In genomic region chr12:122021822-122022392, GRCh38 we compare ENCODE assay signal across 8 cellular contexts. TPM values are rescaled to one million over a fixed set of nuclear protein-coding genes. Genes with fewer than 3 reads are reported as not detected.
DNase-seq lines count a peak whose midpoint lies in the region; ATAC-seq and TF ChIP-seq lines count a peak whose summit lies in the region.

Gene BCL7A, plus strand, starts transcription at chr12:122021884. Its CDS starts 208 bp downstream, at chr12:122022092.

- peaks cover 11% of the 10 kb centered on the region for H3K27me3 Mint-ChIP-seq in activated CD4-positive, alpha-beta memory T cell treated with anti-CD3 and anti-CD28 coated beads for 36 hours
- H3K27me3 Mint-ChIP-seq in effector memory CD8-positive, alpha-beta T cell, result peaks cover 6 to 30% of the 10 kb centered on the region in 2 donors

- 0 to 1% methylated on average over 40 to 83 of the region's 83 CpGs for WGBS in lung, 2 donors

- peak within 1 kb of the TSS; percentile 78 for H3K4me3 Mint-ChIP-seq in activated CD4-positive, alpha-beta memory T cell treated with anti-CD3 and anti-CD28 coated beads for 36 hours
- peak within 1 kb of the TSS; percentile 77 to 87 for H3K4me3 Mint-ChIP-seq in effector memory CD8-positive, alpha-beta T cell

- H3K4me3 ChIP-seq in ACC112 (ENCODE audit: low read depth, low read length), result peak within 1 kb of the TSS; percentile 93
- peak within 1 kb of the TSS; percentile 76 for H3K4me3 ChIP-seq in lung

- TF ChIP-seq CTCF in GM20000 (IDR thresholded peaks at IDR 0.05; ENCODE audit: extremely low read depth, missing control alignments) (no peak), lung (IDR thresholded peaks at IDR 0.05; ENCODE audit: control extremely low read depth, extremely low read depth) (no peak)

- H3K4me1 Mint-ChIP-seq in activated CD4-positive, alpha-beta memory T cell treated with anti-CD3 and anti-CD28 coated beads for 36 hours (ENCODE audit: low read depth), result peaks cover 10% of the 10 kb centered on the region
- peaks cover 0 to 5% of the 10 kb centered on the region in 2 donors for H3K4me1 Mint-ChIP-seq in effector memory CD8-positive, alpha-beta T cell (ENCODE audit: low read depth in 2 of 2)

- H3K27me3 ChIP-seq in ACC112 (ENCODE audit: insufficient read depth, low read length) (no peaks in the 10 kb centered on the region), lung (ENCODE audit: control insufficient read depth, insufficient read depth) (no peaks in the 10 kb centered on the region)

- no peaks in the 10 kb centered on the region for H3K9me3 ChIP-seq in lung (ENCODE audit: control insufficient read depth in 2 of 2, insufficient read depth in 1 of 2, low read length in 1 of 2)

- H3K27ac ChIP-seq in ACC112 (ENCODE audit: low read depth, low read length), result no peak within 1 kb of the TSS
- H3K27ac ChIP-seq in lung (ENCODE audit: low read depth in 1 of 2, low read length in 1 of 2), result peak within 1 kb of the TSS; percentile 75 to 76

- DNase-seq in GM20000 (ENCODE audit: low spot score) (peak; percentile 86), NCI-H226 (peak; percentile 61), lung (ENCODE audit: low spot score) (peak; percentile 58)
- DNase-seq in activated CD4-positive, alpha-beta memory T cell treated with anti-CD3 and anti-CD28 coated beads for 36 hours, result peak; percentile 65
- DNase-seq in effector memory CD8-positive, alpha-beta T cell, result peak in 1 of 3 experiments; percentile 30
- DNase-seq in stimulated activated CD4-positive, alpha-beta T cell treated with anti-CD3 and anti-CD28 coated beads, Interleukin-4, amount 100 ng/mL, for 48 hours (ENCODE audit: low read depth in 2 of 2), result peak; percentile 41 to 49

- peak; percentile 72 for ATAC-seq in effector memory CD8-positive, alpha-beta T cell (replicated peaks)
- ATAC-seq in lung (ENCODE audit: insufficient read depth, low FRiP score), result peak; percentile 48
- ATAC-seq in GM21717 (IDR thresholded peaks at IDR 0.05; ENCODE audit: unreplicated experiment), result no peak

- H3K4me1 ChIP-seq in ACC112 (ENCODE audit: control insufficient read depth, insufficient read depth, low read length, unreplicated experiment) (peaks cover 2% of the 10 kb centered on the region), lung (ENCODE audit: control insufficient read depth in 2 of 2, insufficient read depth in 2 of 2, low read length in 2 of 2) (peaks cover 0 to 10% of the 10 kb centered on the region in 2 donors)

- H2AFZ ChIP-seq in ACC112 (ENCODE audit: low read length, unreplicated experiment), result peak within 1 kb of the TSS; percentile 82

- peak within 1 kb of the TSS; percentile 49 for H3K27ac Mint-ChIP-seq in activated CD4-positive, alpha-beta memory T cell treated with anti-CD3 and anti-CD28 coated beads for 36 hours
- peak within 1 kb of the TSS in 1 of 2 donors; percentile 86 for H3K27ac Mint-ChIP-seq in effector memory CD8-positive, alpha-beta T cell

- peaks cover 6% of the 10 kb centered on the region for H3K79me2 ChIP-seq in ACC112 (ENCODE audit: control insufficient read depth, insufficient read depth, low read length, unreplicated experiment)

- peaks cover 9% of the 10 kb centered on the region for H3K9me3 Mint-ChIP-seq in activated CD4-positive, alpha-beta memory T cell treated with anti-CD3 and anti-CD28 coated beads for 36 hours
- no peaks in the 10 kb centered on the region for H3K9me3 Mint-ChIP-seq in effector memory CD8-positive, alpha-beta T cell

- H3K36me3 ChIP-seq in ACC112 (ENCODE audit: insufficient read depth, low read length) (no peaks in the 10 kb centered on the region), lung (ENCODE audit: control insufficient read depth in 2 of 2, insufficient read depth in 2 of 2, low read length in 2 of 2) (no peaks in the 10 kb centered on the region)

- POLR2A ChIA-PET in activated CD4-positive, alpha-beta memory T cell treated with anti-CD3 and anti-CD28 coated beads for 36 hours (lab: Charles Lee), result interaction anchor here (1.0 to 1.5 kb wide), 2 partner anchors 30 to 145 kb away, joined by 3 to 6 read pairs; no protein-coding TSS in a partner anchor

- H3K36me3 Mint-ChIP-seq in activated CD4-positive, alpha-beta memory T cell treated with anti-CD3 and anti-CD28 coated beads for 36 hours, result peaks cover 2% of the 10 kb centered on the region
- H3K36me3 Mint-ChIP-seq in effector memory CD8-positive, alpha-beta T cell (ENCODE audit: insufficient read depth), result peaks cover 11% of the 10 kb centered on the region

- intact Hi-C loops in activated CD4-positive, alpha-beta memory T cell treated with anti-CD3 and anti-CD28 coated beads for 36 hours (cut with micrococcal nuclease), result loop anchor here (10.0 kb wide), 1 partner anchor 107 kb away; the partner anchor contains the start of gene CFAP251

- CTCF ChIA-PET in activated CD4-positive, alpha-beta memory T cell treated with anti-CD3 and anti-CD28 coated beads for 36 hours (lab: Charles Lee), result interaction anchor here (1.0 to 1.4 kb wide), 3 partner anchors 30 to 228 kb away, joined by 3 to 4 read pairs (median 3); no protein-coding TSS in a partner anchor

RNA-seq across cellular contexts. Expression of gene BCL7A, which starts in this region (rescaled TPM):
- 1 to 10 TPM; 3.6 to 4.0 TPM for total RNA-seq in activated CD4-positive, alpha-beta memory T cell treated with anti-CD3 and anti-CD28 coated beads for 36 hours
- total RNA-seq in lung, result 10 to 100 TPM; 13.2 to 21.2 TPM
- polyA plus RNA-seq in lung, result 1 to 10 TPM; 3.4 to 4.5 TPM
